ENCODE assay signal across 4 cellular contexts in genomic region chr2:5841126-5841525, GRCh38.
"Had no signal": no experiment of that assay in that cellular context is flagged by ENCODE, and none has a peak within 500 bp of the region (broad histone marks: within the 10 kb centered on the region; RNA-seq: fewer than 3 reads in every experiment).

No MANE protein-coding gene starts in this region.

- H3K27ac Mint-ChIP-seq: GM23338 had no signal

- H3K9me3 Mint-ChIP-seq: GM23338 had no signal

- H2AFZ ChIP-seq: GM23338 had no signal

- H3K4me3 Mint-ChIP-seq: GM23338, H9 had no signal

- DNase-seq: H9, HCEC 1CT, IMR-90 had no signal

- ATAC-seq: GM23338 had no signal

- H3K4me3 ChIP-seq: GM23338 had no signal

- H3K4me2 ChIP-seq: GM23338 had no signal

- H3K4me1 Mint-ChIP-seq: GM23338 had no signal
